ENCODE assay signal across 10 cellular contexts in the genomic region with DNA sequence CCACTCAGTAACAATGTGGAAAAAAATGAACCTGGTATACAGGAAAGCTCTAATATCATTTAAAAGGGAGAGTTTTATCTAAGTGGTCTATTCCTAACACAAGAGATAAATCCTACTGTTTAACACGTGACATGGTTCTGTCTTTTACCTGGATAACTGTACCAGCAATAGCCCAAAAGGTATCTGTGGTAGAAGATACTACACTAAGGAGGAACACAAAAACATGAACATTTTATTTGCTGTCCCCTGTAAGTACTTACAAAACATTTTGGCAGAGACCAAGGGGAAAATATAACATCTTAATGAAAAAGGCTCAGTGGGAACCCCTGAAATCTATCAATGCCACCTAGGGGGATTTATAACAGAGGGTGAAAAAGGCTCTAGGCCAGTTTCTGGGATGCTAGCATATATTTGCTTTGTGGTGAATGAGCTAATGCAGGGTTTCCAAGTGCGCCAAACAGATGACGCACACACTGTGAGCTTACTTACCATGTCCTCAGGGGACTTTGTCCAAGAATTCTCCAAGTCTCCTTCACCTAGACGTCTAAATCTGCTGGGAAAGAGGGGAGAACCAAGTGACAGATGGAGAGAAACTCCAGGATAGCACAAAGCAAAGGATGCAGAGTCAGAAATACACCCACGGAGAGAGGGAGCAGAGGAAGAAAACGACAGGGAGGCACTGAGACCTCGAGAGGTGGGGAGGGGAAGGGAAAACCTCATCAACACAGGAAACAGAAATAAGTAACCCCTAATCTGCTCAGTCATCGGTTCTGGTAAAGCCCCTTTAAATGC.
DNase-seq lines count a peak whose midpoint lies in the region; ATAC-seq and TF ChIP-seq lines count a peak whose summit lies in the region.
"Had no signal": no experiment of that assay in that cellular context is flagged by ENCODE, and none has a peak within 500 bp of the region (broad histone marks: within the 10 kb centered on the region; RNA-seq: fewer than 3 reads in every experiment).

No MANE protein-coding gene starts in this region.

- no peaks in the 10 kb centered on the region for H3K27me3 ChIP-seq in A673 (replicated peaks; ENCODE audit: insufficient read depth, low read depth, low read length, poor library complexity)

- CTCF ChIA-PET in A673 (lab: Charles Lee) = no interaction called here

- TF ChIP-seq CTCF in A673 (conservative IDR thresholded peaks at IDR 0.05; ENCODE audit: low read depth, low read length) = no peak

- POLR2A ChIA-PET in A673 (lab: Charles Lee; ENCODE audit: low non-redundant PET) = no interaction called here

- ATAC-seq in activated T-helper 17 cell treated with anti-CD3 and anti-CD28 coated beads, Interleukin-2, amount 50 U/mL, for 72 hours (replicated peaks) = peak; percentile 11
- ATAC-seq in HG03521 (IDR thresholded peaks at IDR 0.05; ENCODE audit: unreplicated experiment) = no peak
- no peak for ATAC-seq in activated naive CD8-positive, alpha-beta T cell treated with anti-CD3 and anti-CD28 coated beads, Interleukin-2, amount 50 U/mL, for 24 hours

- no peaks in the 10 kb centered on the region for H3K36me3 Mint-ChIP-seq in activated T-helper 17 cell treated with anti-CD3 and anti-CD28 coated beads, Interleukin-2, amount 50 U/mL, for 72 hours (ENCODE audit: low read depth)
- no peaks in the 10 kb centered on the region for H3K36me3 Mint-ChIP-seq in activated naive CD8-positive, alpha-beta T cell treated with anti-CD3 and anti-CD28 coated beads, Interleukin-2, amount 50 U/mL, for 24 hours (ENCODE audit: low read depth)

- intact Hi-C loops in A673 (cut with micrococcal nuclease; ENCODE audit: unreplicated experiment) = loop anchor here (5.0 kb wide), 2 partner anchors 61 to 91 kb away; no protein-coding TSS in a partner anchor

- H3K4me3 Mint-ChIP-seq in activated T-helper 17 cell treated with anti-CD3 and anti-CD28 coated beads, Interleukin-2, amount 50 U/mL, for 72 hours = no peak overlapping the region
- no peak overlapping the region for H3K4me3 Mint-ChIP-seq in activated naive CD8-positive, alpha-beta T cell treated with anti-CD3 and anti-CD28 coated beads, Interleukin-2, amount 50 U/mL, for 24 hours

- H3K27ac Mint-ChIP-seq in activated T-helper 17 cell treated with anti-CD3 and anti-CD28 coated beads, Interleukin-2, amount 50 U/mL, for 72 hours = no peak overlapping the region
- H3K27ac Mint-ChIP-seq in activated naive CD8-positive, alpha-beta T cell treated with anti-CD3 and anti-CD28 coated beads, Interleukin-2, amount 50 U/mL, for 24 hours = no peak overlapping the region

- H3K36me3 ChIP-seq in A673 (ENCODE audit: insufficient read depth, low read length, poor library complexity, severe bottlenecking) = no peaks in the 10 kb centered on the region

- H3K4me3 ChIP-seq in A673 (ENCODE audit: low read depth, low read length, poor library complexity, severe bottlenecking) = peak overlapping the region; percentile 11

- H3K27me3 Mint-ChIP-seq in activated T-helper 17 cell treated with anti-CD3 and anti-CD28 coated beads, Interleukin-2, amount 50 U/mL, for 72 hours = peaks cover 59% of the 10 kb centered on the region
- peaks cover 37% of the 10 kb centered on the region for H3K27me3 Mint-ChIP-seq in activated naive CD8-positive, alpha-beta T cell treated with anti-CD3 and anti-CD28 coated beads, Interleukin-2, amount 50 U/mL, for 24 hours

- H3K4me1 Mint-ChIP-seq in activated T-helper 17 cell treated with anti-CD3 and anti-CD28 coated beads, Interleukin-2, amount 50 U/mL, for 72 hours = no peaks in the 10 kb centered on the region
- H3K4me1 Mint-ChIP-seq in activated naive CD8-positive, alpha-beta T cell treated with anti-CD3 and anti-CD28 coated beads, Interleukin-2, amount 50 U/mL, for 24 hours = peaks cover 2% of the 10 kb centered on the region

- peak overlapping the region; percentile 54 for H3K27ac ChIP-seq in A673 (ENCODE audit: low read depth, low read length, poor library complexity, severe bottlenecking)

- H3K9me3 Mint-ChIP-seq in activated T-helper 17 cell treated with anti-CD3 and anti-CD28 coated beads, Interleukin-2, amount 50 U/mL, for 72 hours = no peaks in the 10 kb centered on the region
- no peaks in the 10 kb centered on the region for H3K9me3 Mint-ChIP-seq in activated naive CD8-positive, alpha-beta T cell treated with anti-CD3 and anti-CD28 coated beads, Interleukin-2, amount 50 U/mL, for 24 hours

- H3K9me3 ChIP-seq in A673 (ENCODE audit: low read depth, low read length, poor library complexity, severe bottlenecking) = peaks cover 6% of the 10 kb centered on the region

- peaks cover 33% of the 10 kb centered on the region for H3K4me1 ChIP-seq in A673 (ENCODE audit: insufficient read depth, low read length, poor library complexity, severe bottlenecking)

- DNase-seq in A673 (ENCODE audit: low spot score) = peak; percentile 80
- DNase-seq in HCEC 1CT = peak; percentile 78
- peak; percentile 64 for DNase-seq in hepatic stellate cell (ENCODE audit: low spot score)
- DNase-seq in NCI-H345 (lab: John Stamatoyannopoulos, UW) = no peak
- DNase-seq in NCI-H2081 treated with DMSO at 0.1 percent for 48 hours (lab: John Stamatoyannopoulos, UW) = no peak
- no peak for DNase-seq in activated naive CD8-positive, alpha-beta T cell treated with anti-CD3 and anti-CD28 coated beads, Interleukin-2, amount 50 U/mL, for 24 hours
- DNase-seq: activated CD4-positive, alpha-beta T cell treated with anti-CD3 and anti-CD28 coated beads for 4 hours; amygdala had no signal

- TSS peak; percentile 96 for BruUV-seq in A673 (replicated peaks; lab: Mats Ljungman, UMichigan)

Comparison
In these comparisons a context has a peak if more than half of its experiments do, and no peak if none do; other contexts are left out.
1. DNase-seq: peak in A673 (single experiment), HCEC 1CT (single experiment) and hepatic stellate cell (single experiment); none in NCI-H345 (single experiment), NCI-H2081 treated with DMSO at 0.1 percent for 48 hours (single experiment) and activated naive CD8-positive, alpha-beta T cell treated with anti-CD3 and anti-CD28 coated beads, Interleukin-2, amount 50 U/mL, for 24 hours (single experiment).